In genomic region chr5:119070828-119071572, GRCh38 we compare ENCODE assay signal across 8 cellular contexts. TPM values are rescaled to one million over a fixed set of nuclear protein-coding genes. Genes with fewer than 3 reads are reported as not detected.
DNase-seq lines count a peak whose midpoint lies in the region; ATAC-seq and TF ChIP-seq lines count a peak whose summit lies in the region.

DMXL1 (plus strand) TSS chr5:119071087; CDS start chr5:119071570, 483 bp downstream.

- peak; percentile 81 for ATAC-seq in GM21619 (IDR thresholded peaks at IDR 0.05; ENCODE audit: unreplicated experiment)

- peak within 1 kb of the TSS; percentile 92 for H3K4me3 ChIP-seq in Jurkat, Clone E6-1 (ENCODE audit: low read length)
- H3K4me3 ChIP-seq in PC-9 (peak within 1 kb of the TSS; percentile 95), epithelial cell of proximal tubule (ENCODE audit: low read depth, low read length) (peak within 1 kb of the TSS; percentile 82)

- peaks cover 43% of the 10 kb centered on the region for H3K79me2 ChIP-seq in PC-9 (ENCODE audit: low read depth)

- no peak for TF ChIP-seq CTCF in PC-9 (conservative IDR thresholded peaks at IDR 0.05)
- no peak for TF ChIP-seq CTCF in epithelial cell of proximal tubule (conservative IDR thresholded peaks at IDR 0.05; ENCODE audit: low read depth, low read length)

- CTCF ChIA-PET in PC-9 (lab: Charles Lee): interaction anchor here (0.7 to 1.1 kb wide), 2 partner anchors 81 to 341 kb away, joined by 3 to 4 read pairs; no protein-coding TSS in a partner anchor

- H3F3A ChIP-seq in PC-9 (ENCODE audit: insufficient read depth, low read depth): peaks cover 21% of the 10 kb centered on the region

- intact Hi-C loops in PC-9 (cut with micrococcal nuclease; ENCODE audit: unreplicated experiment): loop anchor here (2.0 kb wide), 3 partner anchors 82 to 342 kb away; partner anchors contain the start of gene DTWD2

- H3K9me2 ChIP-seq in PC-9 (ENCODE audit: insufficient read depth): no peaks in the 10 kb centered on the region

- peak within 1 kb of the TSS; percentile 80 for H3K27ac ChIP-seq in PC-9

- TSS peak; percentile 31 for BruUV-seq in PC-9 (replicated peaks; lab: Mats Ljungman, UMichigan)

- peak within 1 kb of the TSS; percentile 98 for H3K4me2 ChIP-seq in PC-9

- H3K36me3 ChIP-seq in PC-9 (ENCODE audit: low read depth): no peaks in the 10 kb centered on the region

- POLR2A ChIA-PET in PC-9 (lab: Charles Lee; ENCODE audit: unreplicated experiment): interaction anchor here (0.6 kb wide), 4 partner anchors 23 to 286 kb away, joined by 3 to 6 read pairs (median 4); no protein-coding TSS in a partner anchor

- H2AFZ ChIP-seq in PC-9: peak within 1 kb of the TSS; percentile 86

- DNase-seq in DMS114 treated with DMSO at 0.1 percent for 48 hours (lab: John Stamatoyannopoulos, UW; ENCODE audit: unreplicated experiment): peak; percentile 99
- DNase-seq in Jurkat, Clone E6-1 (ENCODE audit: low read depth, low spot score): peak; percentile 99
- peak; percentile 97 to 98 for DNase-seq in PC-9
- peak; percentile 95 for DNase-seq in activated T-cell treated with anti-CD3 and anti-CD28 coated beads, Interleukin-2, amount 50 U/mL, for 1 hour
- peak; percentile 98 for DNase-seq in epithelial cell of proximal tubule (ENCODE audit: low read depth)
- peak; percentile 100 for DNase-seq in mucosa of gallbladder (ENCODE audit: low spot score)
- peak; percentile 93 to 94 for DNase-seq in stimulated activated CD8-positive, alpha-beta memory T cell treated with anti-CD3 and anti-CD28 coated beads, Interleukin-4, amount 100 ng/mL, for 4 hours (ENCODE audit: low read depth in 2 of 2, low spot score in 1 of 2)

- H3K4me1 ChIP-seq in PC-9 (replicated peaks; ENCODE audit: insufficient read depth): peaks cover 16% of the 10 kb centered on the region

- H4K20me1 ChIP-seq in PC-9 (ENCODE audit: insufficient read depth): no peaks in the 10 kb centered on the region

- no peaks in the 10 kb centered on the region for H3K9me3 ChIP-seq in PC-9 (ENCODE audit: insufficient read depth, low read depth)

- no peaks in the 10 kb centered on the region for H3K27me3 ChIP-seq in PC-9 (ENCODE audit: insufficient read depth, low read depth)

RNA-seq across cellular contexts. Expression of gene DMXL1, which starts in this region (rescaled TPM):
- polyA plus RNA-seq in Jurkat, Clone E6-1 (2012; ENCODE audit: insufficient read depth, insufficient read length): 22.2 TPM
- total RNA-seq in PC-9 (2021) (19.7 and 27.3 TPM in 2 replicates), epithelial cell of proximal tubule (10.6 and 11.9 TPM in 2 replicates), mucosa of gallbladder (51.4 TPM)

Comparison
In these comparisons a context has a peak if more than half of its experiments do, and no peak if none do; other contexts are left out.
1. Peak in every context shown above with its lines: DNase-seq, ATAC-seq, H3K4me3 ChIP-seq and H3K27ac ChIP-seq.